In genomic region chr15:63576441-63576840, GRCh38 we compare ENCODE assay signal across 27 cellular contexts. TPM values are rescaled to one million over a fixed set of nuclear protein-coding genes. Genes with fewer than 3 reads are reported as not detected.
DNase-seq lines count a peak whose midpoint lies in the region; ATAC-seq, FAIRE-seq and TF ChIP-seq lines count a peak whose summit lies in the region.
"Had no signal": no experiment of that assay in that cellular context is flagged by ENCODE, and none has a peak within 500 bp of the region (broad histone marks: within the 10 kb centered on the region; RNA-seq: fewer than 3 reads in every experiment).

No MANE protein-coding gene starts in this region.

- 75 to 77% methylated on average over 6 of the region's 6 CpGs for WGBS in pancreas, 2 donors

- H3K27me3 Mint-ChIP-seq in activated CD4-positive, alpha-beta memory T cell treated with anti-CD3 and anti-CD28 coated beads for 36 hours: no peaks in the 10 kb centered on the region
- no peaks in the 10 kb centered on the region for H3K27me3 Mint-ChIP-seq in activated CD4-positive, alpha-beta memory T cell treated with anti-CD3 and anti-CD28 coated beads, Interleukin-2, amount 10 ng/mL, durations not matched to agents 7 days and 5 days
- H3K27me3 Mint-ChIP-seq in progenitor cell of endocrine pancreas: no peaks in the 10 kb centered on the region
- H3K27me3 Mint-ChIP-seq: memory B cell had no signal

- H3K36me3 ChIP-seq in pancreas: peaks cover 0 to 17% (median 0%) of the 10 kb centered on the region in 3 donors
- H3K36me3 ChIP-seq: thyroid gland had no signal

- H3K9me3 Mint-ChIP-seq in activated CD4-positive, alpha-beta memory T cell treated with anti-CD3 and anti-CD28 coated beads for 36 hours: no peaks in the 10 kb centered on the region
- no peaks in the 10 kb centered on the region for H3K9me3 Mint-ChIP-seq in activated CD4-positive, alpha-beta memory T cell treated with anti-CD3 and anti-CD28 coated beads, Interleukin-2, amount 10 ng/mL, durations not matched to agents 7 days and 5 days
- no peaks in the 10 kb centered on the region for H3K9me3 Mint-ChIP-seq in progenitor cell of endocrine pancreas (ENCODE audit: low read depth)
- H3K9me3 Mint-ChIP-seq: activated naive CD4-positive, alpha-beta T cell treated with anti-CD3 and anti-CD28 coated beads for 36 hours; H9; memory B cell had no signal

- intact Hi-C loops in activated CD4-positive, alpha-beta memory T cell treated with anti-CD3 and anti-CD28 coated beads for 36 hours (cut with micrococcal nuclease): no loop called here
- intact Hi-C loops in Right ventricle myocardium inferior (cut with DNase I) (no loop called here), pancreas (cut with DNase I) (no loop called here)

- peaks cover 14% of the 10 kb centered on the region for H3K4me1 Mint-ChIP-seq in activated CD4-positive, alpha-beta memory T cell treated with anti-CD3 and anti-CD28 coated beads for 36 hours (ENCODE audit: low read depth)
- peaks cover 3% of the 10 kb centered on the region for H3K4me1 Mint-ChIP-seq in activated CD4-positive, alpha-beta memory T cell treated with anti-CD3 and anti-CD28 coated beads, Interleukin-2, amount 10 ng/mL, durations not matched to agents 7 days and 5 days
- H3K4me1 Mint-ChIP-seq in progenitor cell of endocrine pancreas (ENCODE audit: low read depth): no peaks in the 10 kb centered on the region
- H3K4me1 Mint-ChIP-seq: H9 had no signal

- peak overlapping the region; percentile 3 for H3K27ac Mint-ChIP-seq in activated CD4-positive, alpha-beta memory T cell treated with anti-CD3 and anti-CD28 coated beads for 36 hours
- no peak overlapping the region for H3K27ac Mint-ChIP-seq in activated CD4-positive, alpha-beta memory T cell treated with anti-CD3 and anti-CD28 coated beads, Interleukin-2, amount 10 ng/mL, durations not matched to agents 7 days and 5 days
- peak overlapping the region; percentile 42 for H3K27ac Mint-ChIP-seq in progenitor cell of endocrine pancreas
- H3K27ac Mint-ChIP-seq: activated naive CD4-positive, alpha-beta T cell treated with anti-CD3 and anti-CD28 coated beads for 36 hours; H9; memory B cell had no signal

- H3K4me1 ChIP-seq in pancreas: no peaks in the 10 kb centered on the region
- H3K4me1 ChIP-seq: stomach, vagina had no signal

- H3K9me3 ChIP-seq in pancreas: no peaks in the 10 kb centered on the region
- H3K9me3 ChIP-seq: esophagus muscularis mucosa, stomach, thyroid gland, vagina had no signal

- no peak overlapping the region for H3K27ac ChIP-seq in pancreas
- H3K27ac ChIP-seq: esophagus muscularis mucosa, stomach, thyroid gland, vagina had no signal

- no peak for FAIRE-seq in pancreas (lab: Jason Lieb, UNC)
- FAIRE-seq: A204.1 had no signal

- TF ChIP-seq CTCF in progenitor cell of endocrine pancreas (IDR thresholded peaks at IDR 0.05; ENCODE audit: unreplicated experiment) (no peak), pancreas (IDR thresholded peaks at IDR 0.05) (no peak)

- POLR2A ChIA-PET in activated CD4-positive, alpha-beta memory T cell treated with anti-CD3 and anti-CD28 coated beads for 36 hours (lab: Charles Lee): no interaction called here
- POLR2A ChIA-PET in activated CD4-positive, alpha-beta memory T cell treated with anti-CD3 and anti-CD28 coated beads, Interleukin-2, amount 10 ng/mL, durations not matched to agents 7 days and 5 days (lab: Charles Lee): interaction anchor here (0.7 kb wide), 1 partner anchor 17 kb away, joined by 3 read pairs; no protein-coding TSS in a partner anchor

- DNase-seq in activated CD4-positive, alpha-beta memory T cell treated with anti-CD3 and anti-CD28 coated beads for 36 hours: no peak
- no peak for DNase-seq in activated CD4-positive, alpha-beta memory T cell treated with anti-CD3 and anti-CD28 coated beads, Interleukin-2, amount 10 ng/mL, durations not matched to agents 7 days and 5 days
- DNase-seq in RPMI7951 (ENCODE audit: low read depth): peak; percentile 24
- DNase-seq in brain pericyte (ENCODE audit: low read depth, low spot score): peak; percentile 47
- no peak for DNase-seq in progenitor cell of endocrine pancreas (ENCODE audit: low spot score, unreplicated experiment)
- no peak for DNase-seq in Right ventricle myocardium inferior (ENCODE audit: missing footprints)
- DNase-seq in pancreas: no peak
- DNase-seq: activated naive CD4-positive, alpha-beta T cell treated with anti-CD3 and anti-CD28 coated beads for 36 hours; activated T-cell treated with anti-CD3 and anti-CD28 coated beads, Interleukin-2, amount 50 U/mL, for 48 hours; anterior cingulate cortex; cortex of kidney; GF-D8; H9; KBM-7; MM.1S; NCI-H2029; nucleus accumbens; RPMI8226; stomach; T-helper 2 cell; thyroid gland had no signal

- no peaks in the 10 kb centered on the region for H3K27me3 ChIP-seq in pancreas
- H3K27me3 ChIP-seq: esophagus muscularis mucosa, stomach, thyroid gland, vagina had no signal

- no peak overlapping the region for H3K4me3 Mint-ChIP-seq in activated CD4-positive, alpha-beta memory T cell treated with anti-CD3 and anti-CD28 coated beads for 36 hours
- H3K4me3 Mint-ChIP-seq in activated CD4-positive, alpha-beta memory T cell treated with anti-CD3 and anti-CD28 coated beads, Interleukin-2, amount 10 ng/mL, durations not matched to agents 7 days and 5 days: no peak overlapping the region
- no peak overlapping the region for H3K4me3 Mint-ChIP-seq in progenitor cell of endocrine pancreas (ENCODE audit: low read depth)
- H3K4me3 Mint-ChIP-seq: activated naive CD4-positive, alpha-beta T cell treated with anti-CD3 and anti-CD28 coated beads for 36 hours; H9; memory B cell had no signal

- H3K36me3 Mint-ChIP-seq in activated CD4-positive, alpha-beta memory T cell treated with anti-CD3 and anti-CD28 coated beads for 36 hours: peaks cover 24% of the 10 kb centered on the region
- peaks cover 38% of the 10 kb centered on the region for H3K36me3 Mint-ChIP-seq in activated CD4-positive, alpha-beta memory T cell treated with anti-CD3 and anti-CD28 coated beads, Interleukin-2, amount 10 ng/mL, durations not matched to agents 7 days and 5 days (ENCODE audit: low read depth)
- peaks cover 17% of the 10 kb centered on the region for H3K36me3 Mint-ChIP-seq in progenitor cell of endocrine pancreas (ENCODE audit: insufficient read depth)

- no peak for ATAC-seq in Right ventricle myocardium inferior
- no peak for ATAC-seq in GM18511 (IDR thresholded peaks at IDR 0.05; ENCODE audit: unreplicated experiment)
- no peak for ATAC-seq in pancreas

- CTCF ChIA-PET in activated CD4-positive, alpha-beta memory T cell treated with anti-CD3 and anti-CD28 coated beads for 36 hours (lab: Charles Lee): interaction anchor here (1.0 to 1.2 kb wide), 2 partner anchors 23 to 33 kb away, joined by 3 to 5 read pairs; no protein-coding TSS in a partner anchor
- CTCF ChIA-PET in activated CD4-positive, alpha-beta memory T cell treated with anti-CD3 and anti-CD28 coated beads, Interleukin-2, amount 10 ng/mL, durations not matched to agents 7 days and 5 days (lab: Charles Lee): interaction anchor here (0.9 kb wide), 1 partner anchor 23 kb away, joined by 3 read pairs; no protein-coding TSS in a partner anchor

- no peak overlapping the region for H3K4me3 ChIP-seq in pancreas
- H3K4me3 ChIP-seq: esophagus muscularis mucosa, skin epidermis, stomach, thyroid gland, vagina had no signal

RNA-seq across cellular contexts. Expression of gene FBXL22, which starts 20.7 kb away (rescaled TPM):
- total RNA-seq in activated CD4-positive, alpha-beta memory T cell treated with anti-CD3 and anti-CD28 coated beads for 36 hours: under 1 TPM; 0.48 to 0.74 TPM
- total RNA-seq in activated CD4-positive, alpha-beta memory T cell treated with anti-CD3 and anti-CD28 coated beads, Interleukin-2, amount 10 ng/mL, durations not matched to agents 7 days and 5 days: 1 to 10 TPM in 1 of 2 experiments, under 1 TPM in 1; 0.28 to 1.0 TPM
- 0.60 and 0.88 TPM in 2 replicates for total RNA-seq in RPMI7951 (2014; rRNA removed; shearing (Covaris generic))
- total RNA-seq in progenitor cell of endocrine pancreas: 0.29 and 0.31 TPM in 2 replicates
- total RNA-seq in Right ventricle myocardium inferior: 33.2 TPM
- 1 to 10 TPM in 2 of 6 donors, under 1 TPM in 4; 0.28 to 2.1 (median 0.66) TPM for total RNA-seq in pancreas
- under 1 TPM; 0.87 to 0.94 TPM for polyA plus RNA-seq in pancreas

Comparison
In these comparisons a context has a peak if more than half of its experiments do, and no peak if none do; other contexts are left out.
1. DNase-seq: peak in RPMI7951 (single experiment) and brain pericyte (single experiment); none in activated CD4-positive, alpha-beta memory T cell treated with anti-CD3 and anti-CD28 coated beads for 36 hours (single experiment), activated CD4-positive, alpha-beta memory T cell treated with anti-CD3 and anti-CD28 coated beads, Interleukin-2, amount 10 ng/mL, durations not matched to agents 7 days and 5 days (single experiment), progenitor cell of endocrine pancreas (single experiment), Right ventricle myocardium inferior (single experiment) and pancreas (0 of 6).
2. RNA of gene FBXL22, which starts 20.7 kb away (total RNA-seq): 33.2 TPM in Right ventricle myocardium inferior (single experiment); 0.28 to 1.0 TPM in activated CD4-positive, alpha-beta memory T cell treated with anti-CD3 and anti-CD28 coated beads, Interleukin-2, amount 10 ng/mL, durations not matched to agents 7 days and 5 days, 0.28 to 2.1 TPM in pancreas, 0.48 to 0.74 TPM in activated CD4-positive, alpha-beta memory T cell treated with anti-CD3 and anti-CD28 coated beads for 36 hours, 0.60 to 0.88 TPM in RPMI7951 and 0.29 to 0.31 TPM in progenitor cell of endocrine pancreas; every median in the first group is over 10 times any median in the second.